Comparison of ENCODE assay signal across 1 cellular context in genomic region chr5:129852747-129853352, GRCh38.
TF ChIP-seq lines count a peak whose summit lies in the region.

No MANE protein-coding gene starts in this region.

TF ChIP-seq in K562, 482 proteins besides CTCF, POLR2A, EP300 and RAD21:
- TF ChIP-seq, protein P1, sequence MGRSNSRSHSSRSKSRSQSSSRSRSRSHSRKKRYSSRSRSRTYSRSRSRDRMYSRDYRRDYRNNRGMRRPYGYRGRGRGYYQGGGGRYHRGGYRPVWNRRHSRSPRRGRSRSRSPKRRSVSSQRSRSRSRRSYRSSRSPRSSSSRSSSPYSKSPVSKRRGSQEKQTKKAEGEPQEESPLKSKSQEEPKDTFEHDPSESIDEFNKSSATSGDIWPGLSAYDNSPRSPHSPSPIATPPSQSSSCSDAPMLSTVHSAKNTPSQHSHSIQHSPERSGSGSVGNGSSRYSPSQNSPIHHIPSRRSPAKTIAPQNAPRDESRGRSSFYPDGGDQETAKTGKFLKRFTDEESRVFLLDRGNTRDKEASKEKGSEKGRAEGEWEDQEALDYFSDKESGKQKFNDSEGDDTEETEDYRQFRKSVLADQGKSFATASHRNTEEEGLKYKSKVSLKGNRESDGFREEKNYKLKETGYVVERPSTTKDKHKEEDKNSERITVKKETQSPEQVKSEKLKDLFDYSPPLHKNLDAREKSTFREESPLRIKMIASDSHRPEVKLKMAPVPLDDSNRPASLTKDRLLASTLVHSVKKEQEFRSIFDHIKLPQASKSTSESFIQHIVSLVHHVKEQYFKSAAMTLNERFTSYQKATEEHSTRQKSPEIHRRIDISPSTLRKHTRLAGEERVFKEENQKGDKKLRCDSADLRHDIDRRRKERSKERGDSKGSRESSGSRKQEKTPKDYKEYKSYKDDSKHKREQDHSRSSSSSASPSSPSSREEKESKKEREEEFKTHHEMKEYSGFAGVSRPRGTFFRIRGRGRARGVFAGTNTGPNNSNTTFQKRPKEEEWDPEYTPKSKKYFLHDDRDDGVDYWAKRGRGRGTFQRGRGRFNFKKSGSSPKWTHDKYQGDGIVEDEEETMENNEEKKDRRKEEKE (IDR thresholded peaks at IDR 0.05; ENCODE audit: borderline replicate concordance in 1 of 2, control insufficient read depth in 1 of 2, low read depth in 2 of 2, low read length in 1 of 2) = no peak
- 0 out of 2 replicates have a peak, but pooled peaks have one; percentile 41 for TF ChIP-seq SMC3 (conservative IDR thresholded peaks at IDR 0.05; ENCODE audit: insufficient read depth, low read depth, low read length)
- TF ChIP-seq ZNF263 (CRISPR knock-in tag; IDR thresholded peaks at IDR 0.05; ENCODE audit: borderline replicate concordance) = 0 out of 2 replicates have a peak, but pooled peaks have one; percentile 27
- TF ChIP-seq CTCFL (IDR thresholded peaks at IDR 0.05; ENCODE audit: borderline replicate concordance, insufficient read depth, low read depth, low read length, poor library complexity, severe bottlenecking) = peak; percentile 68
